ENCODE assay signal across 8 cellular contexts in genomic region chr22:42519544-42520237, GRCh38. TPM values are rescaled to one million over a fixed set of nuclear protein-coding genes. Genes with fewer than 3 reads are reported as not detected.
DNase-seq lines count a peak whose midpoint lies in the region; ATAC-seq lines count a peak whose summit lies in the region.

TSS of gene RRP7A (minus strand) at chr22:42519796. CDS start at chr22:42519786, 10 bp downstream.

- no peaks in the 10 kb centered on the region for H3K27me3 Mint-ChIP-seq in activated CD4-positive, alpha-beta T cell treated with anti-CD3 and anti-CD28 coated beads, Interleukin-2, amount 10 ng/mL, durations not matched to agents 7 days and 5 days

- no peaks in the 10 kb centered on the region for H3K9me3 Mint-ChIP-seq in activated CD4-positive, alpha-beta T cell treated with anti-CD3 and anti-CD28 coated beads, Interleukin-2, amount 10 ng/mL, durations not matched to agents 7 days and 5 days

- CTCF ChIA-PET in activated CD4-positive, alpha-beta T cell treated with anti-CD3 and anti-CD28 coated beads, Interleukin-2, amount 10 ng/mL, durations not matched to agents 7 days and 5 days (lab: Charles Lee) = no interaction called here

- peaks cover 13% of the 10 kb centered on the region for H3K4me1 Mint-ChIP-seq in activated CD4-positive, alpha-beta T cell treated with anti-CD3 and anti-CD28 coated beads, Interleukin-2, amount 10 ng/mL, durations not matched to agents 7 days and 5 days

- POLR2A ChIA-PET in activated CD4-positive, alpha-beta T cell treated with anti-CD3 and anti-CD28 coated beads, Interleukin-2, amount 10 ng/mL, durations not matched to agents 7 days and 5 days (lab: Charles Lee) = no interaction called here

- ATAC-seq in HG02884 (IDR thresholded peaks at IDR 0.05; ENCODE audit: unreplicated experiment) (peak; percentile 70), left lobe of liver (peak; percentile 95)

- DNase-seq in NCI-H524 (lab: John Stamatoyannopoulos, UW) = peak; percentile 44 to 60
- DNase-seq in NCI-H524 treated with DMSO at 0.1 percent for 48 hours (lab: John Stamatoyannopoulos, UW) = no peak
- peak; percentile 77 for DNase-seq in NCI-H2227 treated with DMSO at 0.1 percent for 48 hours (lab: John Stamatoyannopoulos, UW)
- peak; percentile 85 for DNase-seq in activated CD4-positive, alpha-beta T cell treated with anti-CD3 and anti-CD28 coated beads, Interleukin-2, amount 10 ng/mL, durations not matched to agents 7 days and 5 days
- peak; percentile 24 for DNase-seq in dedifferentiated amniotic fluid mesenchymal stem cell (ENCODE audit: extremely low spot score)
- peak; percentile 81 for DNase-seq in left lobe of liver (ENCODE audit: low spot score)
- DNase-seq in stimulated activated CD4-positive, alpha-beta T cell treated with anti-CD3 and anti-CD28 coated beads, Interleukin-1b, Interleukin-23, amount 100 ng/mL, for 48 hours = peak; percentile 80

- peaks cover 7% of the 10 kb centered on the region for H3K36me3 Mint-ChIP-seq in activated CD4-positive, alpha-beta T cell treated with anti-CD3 and anti-CD28 coated beads, Interleukin-2, amount 10 ng/mL, durations not matched to agents 7 days and 5 days (ENCODE audit: low read depth)

- peak within 1 kb of the TSS; percentile 97 for H3K4me3 Mint-ChIP-seq in activated CD4-positive, alpha-beta T cell treated with anti-CD3 and anti-CD28 coated beads, Interleukin-2, amount 10 ng/mL, durations not matched to agents 7 days and 5 days

- H3K27ac Mint-ChIP-seq in activated CD4-positive, alpha-beta T cell treated with anti-CD3 and anti-CD28 coated beads, Interleukin-2, amount 10 ng/mL, durations not matched to agents 7 days and 5 days = peak within 1 kb of the TSS; percentile 96

RNA-seq across cellular contexts. Expression of gene RRP7A, which starts in this region (rescaled TPM):
- total RNA-seq in activated CD4-positive, alpha-beta T cell treated with anti-CD3 and anti-CD28 coated beads, Interleukin-2, amount 10 ng/mL, durations not matched to agents 7 days and 5 days = 10 to 100 TPM; 53.1 to 57.5 TPM
- total RNA-seq in left lobe of liver = 10.5 TPM
